In genomic region chr7:77569514-77570232, GRCh38 we compare ENCODE assay signal across 17 cellular contexts. TPM values are rescaled to one million over a fixed set of nuclear protein-coding genes. Genes with fewer than 3 reads are reported as not detected.
DNase-seq lines count a peak whose midpoint lies in the region; ATAC-seq and TF ChIP-seq lines count a peak whose summit lies in the region.
"Had no signal": no experiment of that assay in that cellular context is flagged by ENCODE, and none has a peak within 500 bp of the region (broad histone marks: within the 10 kb centered on the region; RNA-seq: fewer than 3 reads in every experiment).

No MANE protein-coding gene starts in this region.

- POLR2A ChIA-PET in naive thymus-derived CD4-positive, alpha-beta T cell (lab: Charles Lee): no interaction called here
- POLR2A ChIA-PET in activated CD4-positive, alpha-beta memory T cell treated with anti-CD3 and anti-CD28 coated beads, Interleukin-2, amount 10 ng/mL, durations not matched to agents 7 days and 5 days (lab: Charles Lee): no interaction called here

- H3K4me1 ChIP-seq in ACC112 (ENCODE audit: control insufficient read depth, insufficient read depth, low read length, unreplicated experiment): peaks cover 33% of the 10 kb centered on the region
- H3K4me1 ChIP-seq in naive thymus-derived CD4-positive, alpha-beta T cell (ENCODE audit: control insufficient read depth in 2 of 2, insufficient read depth in 2 of 2, low read length in 2 of 2): no peaks in the 10 kb centered on the region
- H3K4me1 ChIP-seq: parathyroid adenoma, SJCRH30 had no signal

- peak; percentile 8 for ATAC-seq in HG03442 (IDR thresholded peaks at IDR 0.05; ENCODE audit: unreplicated experiment)
- peak; percentile 50 for ATAC-seq in naive thymus-derived CD4-positive, alpha-beta T cell
- no peak for ATAC-seq in HG02678 (IDR thresholded peaks at IDR 0.05; ENCODE audit: unreplicated experiment)
- ATAC-seq: left colon had no signal

- H3K4me3 Mint-ChIP-seq in naive thymus-derived CD4-positive, alpha-beta T cell: no peak overlapping the region
- H3K4me3 Mint-ChIP-seq in activated CD4-positive, alpha-beta memory T cell treated with anti-CD3 and anti-CD28 coated beads, Interleukin-2, amount 10 ng/mL, durations not matched to agents 7 days and 5 days: no peak overlapping the region

- peak overlapping the region; percentile 61 for H3K27ac ChIP-seq in ACC112 (ENCODE audit: low read depth, low read length)
- no peak overlapping the region for H3K27ac ChIP-seq in naive thymus-derived CD4-positive, alpha-beta T cell (ENCODE audit: low read depth, low read length)
- H3K27ac ChIP-seq: ascending aorta, parathyroid adenoma, SJCRH30 had no signal

- H3K9me3 Mint-ChIP-seq in naive thymus-derived CD4-positive, alpha-beta T cell: no peaks in the 10 kb centered on the region
- no peaks in the 10 kb centered on the region for H3K9me3 Mint-ChIP-seq in activated CD4-positive, alpha-beta memory T cell treated with anti-CD3 and anti-CD28 coated beads, Interleukin-2, amount 10 ng/mL, durations not matched to agents 7 days and 5 days

- peaks cover 0 to 29% (median 2%) of the 10 kb centered on the region in 7 donors for H3K4me1 Mint-ChIP-seq in naive thymus-derived CD4-positive, alpha-beta T cell
- H3K4me1 Mint-ChIP-seq in activated CD4-positive, alpha-beta memory T cell treated with anti-CD3 and anti-CD28 coated beads, Interleukin-2, amount 10 ng/mL, durations not matched to agents 7 days and 5 days: no peaks in the 10 kb centered on the region

- intact Hi-C loops in naive thymus-derived CD4-positive, alpha-beta T cell (cut with micrococcal nuclease): loop anchor here in 1 of 2 donors (5.0 kb wide), 1 partner anchor 32 kb away; the partner anchor contains the start of gene PTPN12

- H3K27me3 Mint-ChIP-seq in naive thymus-derived CD4-positive, alpha-beta T cell: no peaks in the 10 kb centered on the region
- no peaks in the 10 kb centered on the region for H3K27me3 Mint-ChIP-seq in activated CD4-positive, alpha-beta memory T cell treated with anti-CD3 and anti-CD28 coated beads, Interleukin-2, amount 10 ng/mL, durations not matched to agents 7 days and 5 days

- peaks cover 2 to 15% (median 5%) of the 10 kb centered on the region in 5 donors for H3K36me3 Mint-ChIP-seq in naive thymus-derived CD4-positive, alpha-beta T cell
- H3K36me3 Mint-ChIP-seq in activated CD4-positive, alpha-beta memory T cell treated with anti-CD3 and anti-CD28 coated beads, Interleukin-2, amount 10 ng/mL, durations not matched to agents 7 days and 5 days (ENCODE audit: low read depth): no peaks in the 10 kb centered on the region

- no peaks in the 10 kb centered on the region for H3K9me3 ChIP-seq in naive thymus-derived CD4-positive, alpha-beta T cell (ENCODE audit: control insufficient read depth in 2 of 3, low read length in 3 of 3)
- H3K9me3 ChIP-seq: ascending aorta, SJCRH30 had no signal

- TF ChIP-seq CTCF in choroid plexus epithelial cell (conservative IDR thresholded peaks at IDR 0.05; ENCODE audit: low read depth, low read length): no peak

- H3K27me3 ChIP-seq in ACC112 (ENCODE audit: insufficient read depth, low read length): no peaks in the 10 kb centered on the region
- H3K27me3 ChIP-seq in naive thymus-derived CD4-positive, alpha-beta T cell (ENCODE audit: control insufficient read depth in 2 of 2, insufficient read depth in 2 of 2, low read length in 2 of 2): no peaks in the 10 kb centered on the region
- H3K27me3 ChIP-seq: ascending aorta, SJCRH30 had no signal

- no peak overlapping the region for H3K27ac Mint-ChIP-seq in naive thymus-derived CD4-positive, alpha-beta T cell
- no peak overlapping the region for H3K27ac Mint-ChIP-seq in activated CD4-positive, alpha-beta memory T cell treated with anti-CD3 and anti-CD28 coated beads, Interleukin-2, amount 10 ng/mL, durations not matched to agents 7 days and 5 days

- H3K79me2 ChIP-seq in ACC112 (ENCODE audit: control insufficient read depth, insufficient read depth, low read length, unreplicated experiment): peaks cover 95% of the 10 kb centered on the region

- peak; percentile 49 for DNase-seq in choroid plexus epithelial cell (ENCODE audit: low read depth)
- DNase-seq in naive thymus-derived CD4-positive, alpha-beta T cell: no peak
- DNase-seq in amygdala (lab: John Stamatoyannopoulos, UW): no peak
- no peak for DNase-seq in activated CD4-positive, alpha-beta memory T cell treated with anti-CD3 and anti-CD28 coated beads, Interleukin-2, amount 10 ng/mL, durations not matched to agents 7 days and 5 days
- DNase-seq in islet precursor cell: no peak
- DNase-seq: activated CD4-positive, alpha-beta T cell treated with anti-CD3 and anti-CD28 coated beads for 1 hour; activated CD8-positive, alpha-beta memory T cell treated with anti-CD3 and anti-CD28 coated beads, Interleukin-2, amount 50 U/mL, for 48 hours; left colon; NCI-H2029 treated with DMSO at 0.1 percent for 48 hours; SJCRH30; stimulated activated naive CD4-positive, alpha-beta T cell treated with Interleukin-2 at 50 U/mL for 16 hours; T-helper 9 cell had no signal

- no peak overlapping the region for H3K4me3 ChIP-seq in ACC112 (ENCODE audit: low read depth, low read length)
- no peak overlapping the region for H3K4me3 ChIP-seq in choroid plexus epithelial cell (ENCODE audit: low read depth, low read length)
- no peak overlapping the region for H3K4me3 ChIP-seq in naive thymus-derived CD4-positive, alpha-beta T cell (ENCODE audit: low read length)
- H3K4me3 ChIP-seq: ascending aorta, SJCRH30 had no signal

- H2AFZ ChIP-seq in ACC112 (ENCODE audit: low read length, unreplicated experiment): no peak overlapping the region
- H2AFZ ChIP-seq: parathyroid adenoma had no signal

- peaks cover 23% of the 10 kb centered on the region for H3K36me3 ChIP-seq in ACC112 (ENCODE audit: insufficient read depth, low read length)
- H3K36me3 ChIP-seq in naive thymus-derived CD4-positive, alpha-beta T cell (ENCODE audit: control insufficient read depth in 2 of 3, insufficient read depth in 3 of 3, low read length in 3 of 3): no peaks in the 10 kb centered on the region

- CTCF ChIA-PET in naive thymus-derived CD4-positive, alpha-beta T cell (lab: Charles Lee): no interaction called here
- CTCF ChIA-PET in activated CD4-positive, alpha-beta memory T cell treated with anti-CD3 and anti-CD28 coated beads, Interleukin-2, amount 10 ng/mL, durations not matched to agents 7 days and 5 days (lab: Charles Lee): no interaction called here

RNA-seq across cellular contexts. Expression of gene PTPN12, which starts 32.6 kb away (rescaled TPM):
- 10 to 100 TPM; 19.3 to 50.0 (median 24.2) TPM for total RNA-seq in naive thymus-derived CD4-positive, alpha-beta T cell
- 1 to 10 TPM; 1.4 to 1.5 TPM for polyA plus RNA-seq in naive thymus-derived CD4-positive, alpha-beta T cell
- 10 to 100 TPM; 21.4 to 22.0 TPM for total RNA-seq in activated CD4-positive, alpha-beta memory T cell treated with anti-CD3 and anti-CD28 coated beads, Interleukin-2, amount 10 ng/mL, durations not matched to agents 7 days and 5 days
